14 cellular contexts compared by ENCODE assay signal in the genomic region with DNA sequence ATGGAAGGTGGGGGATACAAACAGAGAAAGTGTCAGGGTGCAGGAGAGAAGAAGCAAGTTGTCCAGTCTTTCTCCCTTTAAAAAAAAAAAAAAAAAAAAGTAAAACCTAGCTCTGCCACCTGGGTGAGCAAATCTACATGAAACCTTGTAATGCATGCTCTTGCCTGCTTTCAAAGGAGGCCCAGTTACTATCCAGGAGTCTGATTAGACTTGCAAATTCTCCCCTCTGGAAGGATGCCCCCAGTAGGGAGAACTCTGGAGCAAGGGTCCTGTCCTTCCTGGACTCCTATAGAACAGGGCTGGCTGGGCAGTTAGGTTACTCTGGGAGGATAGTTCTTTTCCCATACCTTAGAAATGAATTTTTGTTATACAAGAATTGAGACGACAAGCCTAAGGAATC. TPM values are rescaled to one million over a fixed set of nuclear protein-coding genes. Genes with fewer than 3 reads are reported as not detected.
DNase-seq lines count a peak whose midpoint lies in the region; ATAC-seq, FAIRE-seq and TF ChIP-seq lines count a peak whose summit lies in the region.
"Had no signal": no experiment of that assay in that cellular context is flagged by ENCODE, and none has a peak within 500 bp of the region (broad histone marks: within the 10 kb centered on the region; RNA-seq: fewer than 3 reads in every experiment).

No MANE protein-coding gene starts in this region.

- peak overlapping the region; percentile 87 for H3K27ac Mint-ChIP-seq in activated CD4-positive, alpha-beta memory T cell treated with anti-CD3 and anti-CD28 coated beads for 36 hours
- H3K27ac Mint-ChIP-seq: activated B cell treated with CpG ODN at 0.5 μM for 24 hours had no signal

- no peaks in the 10 kb centered on the region for H3K9me2 ChIP-seq in GM23248 (ENCODE audit: insufficient read depth)

- no peaks in the 10 kb centered on the region for H3K9me3 Mint-ChIP-seq in activated CD4-positive, alpha-beta memory T cell treated with anti-CD3 and anti-CD28 coated beads for 36 hours
- H3K9me3 Mint-ChIP-seq: activated B cell treated with CpG ODN at 0.5 μM for 24 hours had no signal

- peak overlapping the region; percentile 55 for H3K9ac ChIP-seq in iPS-18a (ENCODE audit: low read length)
- H3K9ac ChIP-seq in GM23248 = no peak overlapping the region

- H3K27me3 ChIP-seq in iPS-18a (ENCODE audit: control insufficient read depth, insufficient read depth, low read length) = no peaks in the 10 kb centered on the region
- no peaks in the 10 kb centered on the region for H3K27me3 ChIP-seq in adrenal gland
- H3K27me3 ChIP-seq in GM23248 (replicated peaks; ENCODE audit: insufficient read depth) = no peaks in the 10 kb centered on the region
- H3K27me3 ChIP-seq: BLaER1 treated with 17β-estradiol and CSF1 and Interleukin-3, amounts not matched to agents 10 nM and 100 nM; ovary had no signal

- peak overlapping the region; percentile 90 for H3K4me2 ChIP-seq in A549
- H3K4me2 ChIP-seq in GM23248 (ENCODE audit: unreplicated experiment) = no peak overlapping the region

- H3K9me3 ChIP-seq in A549 (no peaks in the 10 kb centered on the region), HEK293 (ENCODE audit: control insufficient read depth, insufficient read depth, low read depth, low read length) (no peaks in the 10 kb centered on the region), iPS-18a (ENCODE audit: control insufficient read depth, low read depth, low read length) (no peaks in the 10 kb centered on the region), adrenal gland (replicated peaks in 1 of 3) (no peaks in the 10 kb centered on the region), GM23248 (ENCODE audit: low read depth) (no peaks in the 10 kb centered on the region)
- H3K9me3 ChIP-seq: BLaER1 treated with 17β-estradiol and CSF1 and Interleukin-3, amounts not matched to agents 10 nM and 100 nM; ovary had no signal

- POLR2A ChIA-PET in A549 (lab: Yijun Ruan, JAX) (no interaction called here), HEK293 (lab: Yijun Ruan, JAX) (interaction anchor here (0.5 kb wide), 1 partner anchor 146 kb away, joined by 4 read pairs; no protein-coding TSS in a partner anchor)
- POLR2A ChIA-PET in activated CD4-positive, alpha-beta memory T cell treated with anti-CD3 and anti-CD28 coated beads for 36 hours (lab: Charles Lee) = interaction anchor here (0.8 kb wide), 1 partner anchor 71 kb away, joined by 3 read pairs; no protein-coding TSS in a partner anchor

- H3F3A ChIP-seq in GM23248 (ENCODE audit: insufficient read depth) = peaks cover 11% of the 10 kb centered on the region

- TF ChIP-seq POLR2A in A549 (IDR thresholded peaks at IDR 0.05; ENCODE audit: low read length) (no peak), adrenal gland (IDR thresholded peaks at IDR 0.05) (no peak)

- no peaks in the 10 kb centered on the region for H3K27me3 Mint-ChIP-seq in activated CD4-positive, alpha-beta memory T cell treated with anti-CD3 and anti-CD28 coated beads for 36 hours
- H3K27me3 Mint-ChIP-seq: activated B cell treated with CpG ODN at 0.5 μM for 24 hours had no signal

- 0 out of 6 replicates have a peak, but pooled peaks of 1 of the 2 experiments have one; percentile 5 for ATAC-seq in A549

- TF ChIP-seq CTCF in A549 (IDR thresholded peaks at IDR 0.05) (no peak), HEK293 (tag by site-specific recombination; IDR thresholded peaks at IDR 0.05) (no peak), adrenal gland (IDR thresholded peaks at IDR 0.05) (no peak)

- in situ Hi-C loops in GM23248 (cut with MboI) = no loop called here

- H3K36me3 ChIP-seq in HEK293 (ENCODE audit: control insufficient read depth in 2 of 2, insufficient read depth in 1 of 2, low read length in 2 of 2) (no peaks in the 10 kb centered on the region; a peak in 1 of 3 replicates), iPS-18a (ENCODE audit: control insufficient read depth, low read depth, low read length) (no peaks in the 10 kb centered on the region), adrenal gland (replicated peaks in 1 of 2) (no peaks in the 10 kb centered on the region), GM23248 (ENCODE audit: low read depth) (no peaks in the 10 kb centered on the region)
- H3K36me3 ChIP-seq: ovary had no signal

- intact Hi-C loops in activated CD4-positive, alpha-beta memory T cell treated with anti-CD3 and anti-CD28 coated beads for 36 hours (cut with micrococcal nuclease) = no loop called here
- intact Hi-C loops in adrenal gland (cut with DNase I) = loop anchor here in 1 of 2 donors (5.0 kb wide), 1 partner anchor 99 kb away; a partner anchor contains a TSS

- peaks cover 38% of the 10 kb centered on the region for H3K4me1 Mint-ChIP-seq in activated CD4-positive, alpha-beta memory T cell treated with anti-CD3 and anti-CD28 coated beads for 36 hours (ENCODE audit: low read depth)

- peaks cover 57% of the 10 kb centered on the region for H3K36me3 Mint-ChIP-seq in activated CD4-positive, alpha-beta memory T cell treated with anti-CD3 and anti-CD28 coated beads for 36 hours

- no peaks in the 10 kb centered on the region for H4K20me1 ChIP-seq in GM23248 (ENCODE audit: insufficient read depth)

- CTCF ChIA-PET in A549 (lab: Yijun Ruan, JAX) (interaction anchor here (0.7 kb wide), 1 partner anchor 157 kb away, joined by 3 read pairs; no protein-coding TSS in a partner anchor), HEK293 (lab: Yijun Ruan, JAX) (no interaction called here)
- CTCF ChIA-PET in activated CD4-positive, alpha-beta memory T cell treated with anti-CD3 and anti-CD28 coated beads for 36 hours (lab: Charles Lee) = interaction anchor here (0.6 kb wide), 2 partner anchors 11 to 116 kb away, joined by 3 to 6 read pairs; no protein-coding TSS in a partner anchor

- peaks cover 17% of the 10 kb centered on the region for H3K4me1 ChIP-seq in A549
- no peaks in the 10 kb centered on the region; the same call in 1 of the 2 replicates for H3K4me1 ChIP-seq in HEK293 (ENCODE audit: control insufficient read depth, insufficient read depth, low read length)
- H3K4me1 ChIP-seq in iPS-18a (ENCODE audit: control insufficient read depth, low read depth, low read length) = peaks cover 23% of the 10 kb centered on the region
- peaks cover 0 to 13% of the 10 kb centered on the region in 2 donors for H3K4me1 ChIP-seq in adrenal gland (replicated peaks in 1 of 2)
- H3K4me1 ChIP-seq in GM23248 (ENCODE audit: insufficient read depth) = peaks cover 3% of the 10 kb centered on the region; the same call in 1 of the 2 replicates

- FAIRE-seq in A549 (lab: Jason Lieb, UNC) = no peak

- H3K4me3 ChIP-seq in A549 = no peak overlapping the region
- H3K4me3 ChIP-seq in HEK293 (ENCODE audit: low read depth, low read length) = no peak overlapping the region
- peak overlapping the region; percentile 3 for H3K4me3 ChIP-seq in iPS-18a (ENCODE audit: low read length)
- H3K4me3 ChIP-seq in adrenal gland = no peak overlapping the region
- no peak overlapping the region for H3K4me3 ChIP-seq in GM23248
- H3K4me3 ChIP-seq: ovary had no signal

- H3K4me3 Mint-ChIP-seq in activated CD4-positive, alpha-beta memory T cell treated with anti-CD3 and anti-CD28 coated beads for 36 hours = no peak overlapping the region
- H3K4me3 Mint-ChIP-seq: activated B cell treated with CpG ODN at 0.5 μM for 24 hours had no signal

- peak overlapping the region; percentile 87 to 89; a peak in 5 of 6 replicates for H3K27ac ChIP-seq in A549
- H3K27ac ChIP-seq in HEK293 (ENCODE audit: extremely low read depth, low read depth, low read length) = no peak overlapping the region
- H3K27ac ChIP-seq in iPS-18a (ENCODE audit: low read length) = peak overlapping the region; percentile 80
- H3K27ac ChIP-seq in adrenal gland = peak overlapping the region in 1 of 5 donors; percentile 83
- no peak overlapping the region for H3K27ac ChIP-seq in GM23248
- H3K27ac ChIP-seq: ovary had no signal

- no peak for TF ChIP-seq EP300 in A549 (IDR thresholded peaks at IDR 0.05)

- no peaks in the 10 kb centered on the region for H3K79me2 ChIP-seq in GM23248 (ENCODE audit: insufficient read depth)

- no peak for TF ChIP-seq RAD21 in A549 (conservative IDR thresholded peaks at IDR 0.05 in 1 of 2, IDR thresholded peaks at IDR 0.05 in 1 of 2)

- WGBS in A549 (ENCODE audit: missing lambda C conversion rate) = 89% methylated on average over 1 of the region's 1 CpG
- WGBS in adrenal gland, 4 donors = 64 to 91% (median 79%) methylated on average over 1 of the region's 1 CpG
- 35 to 39% methylated on average over 1 of the region's 1 CpG for WGBS in GM23248 (ENCODE audit: low coverage in 1 of 2, low lambda C conversion rate in 2 of 2, missing lambda C conversion rate in 2 of 2), 2 experiments

- no peak overlapping the region for H2AFZ ChIP-seq in GM23248

- DNase-seq in A549 (ENCODE audit: low read depth in 1 of 2, low spot score in 1 of 2) = no peak
- no peak for DNase-seq in activated CD4-positive, alpha-beta memory T cell treated with anti-CD3 and anti-CD28 coated beads for 36 hours
- no peak for DNase-seq in adrenal gland
- DNase-seq in GM23248 = no peak
- DNase-seq in activated T-cell treated with anti-CD3 and anti-CD28 coated beads for 4 hours = no peak
- DNase-seq in A172 (ENCODE audit: low spot score) = no peak
- DNase-seq: activated B cell treated with CpG ODN at 0.5 μM for 24 hours; dermis blood vessel endothelial cell; NCI-H187; stimulated activated CD8-positive, alpha-beta memory T cell treated with anti-CD3 and anti-CD28 coated beads, Interleukin-4, amount 100 ng/mL, for 48 hours had no signal

TF ChIP-seq in HEK293, 187 proteins besides CTCF, POLR2A, EP300 and RAD21 (continues in another document):
- no peak for TF ChIP-seq ZFHX2 (tag by site-specific recombination; conservative IDR thresholded peaks at IDR 0.05)
- peak; percentile 24; the same call in 1 of the 2 replicates for TF ChIP-seq PRDM1 (tag by site-specific recombination; IDR thresholded peaks at IDR 0.05)
- no peak for TF ChIP-seq ZNF670 (tag by site-specific recombination; IDR thresholded peaks at IDR 0.05; ENCODE audit: low read depth)
- TF ChIP-seq GLIS2 (tag by site-specific recombination; IDR thresholded peaks at IDR 0.05) = no peak

RNA-seq across cellular contexts. Expression of a gene that starts 30.6 kb away (rescaled TPM):
- polyA plus RNA-seq in A549 (2011; rRNA removed) (42.0 and 67.6 TPM in 2 replicates), A549 (2017; fragmentation: RNase III; extraction: RNeasy Plus Mini Kit Qiagen cat#74134 plus additional on column Dnase treatment) (44.0 to 49.5 TPM (median 47.8 TPM) in 3 replicates), adrenal gland (10 to 100 TPM; 13.5 to 30.6 (median 20.5) TPM), GM23248 (2016; fragmentation: Nextera tagmentation; extraction: Ambion mirVana) (28.2 and 28.7 TPM in 2 replicates)
- 56.7 and 71.7 TPM in 2 replicates for polyA plus RNA-seq in A549 (2012; cell fraction: cytosol; rRNA removed)
- 77.2 and 90.4 TPM in 2 replicates for polyA plus RNA-seq in A549 (2012; cell fraction: nucleus; rRNA removed)
- 66.2 and 96.5 TPM in 2 replicates for polyA minus RNA-seq in A549 (2011; rRNA and poly(A)+ RNA removed)
- total RNA-seq in activated CD4-positive, alpha-beta memory T cell treated with anti-CD3 and anti-CD28 coated beads for 36 hours = 10 to 100 TPM; 62.1 to 66.4 TPM
- total RNA-seq in adrenal gland = 10 to 100 TPM; 18.1 to 49.5 (median 31.8) TPM
- total RNA-seq in GM23248 (2014; rRNA removed; shearing (Covaris generic)) = 32.0 and 37.1 TPM in 2 replicates
- total RNA-seq in A172 (2014; rRNA removed; shearing (Covaris generic)) = 30.0 and 35.5 TPM in 2 replicates

Comparison
In these comparisons a context has a peak if more than half of its experiments do, and no peak if none do; other contexts are left out.
1. H3K27ac ChIP-seq: peak in A549 (2 of 2) and iPS-18a (single experiment); none in HEK293 (single experiment) and GM23248 (single experiment).